Comparison of ENCODE assay signal across 15 cellular contexts in the genomic region with DNA sequence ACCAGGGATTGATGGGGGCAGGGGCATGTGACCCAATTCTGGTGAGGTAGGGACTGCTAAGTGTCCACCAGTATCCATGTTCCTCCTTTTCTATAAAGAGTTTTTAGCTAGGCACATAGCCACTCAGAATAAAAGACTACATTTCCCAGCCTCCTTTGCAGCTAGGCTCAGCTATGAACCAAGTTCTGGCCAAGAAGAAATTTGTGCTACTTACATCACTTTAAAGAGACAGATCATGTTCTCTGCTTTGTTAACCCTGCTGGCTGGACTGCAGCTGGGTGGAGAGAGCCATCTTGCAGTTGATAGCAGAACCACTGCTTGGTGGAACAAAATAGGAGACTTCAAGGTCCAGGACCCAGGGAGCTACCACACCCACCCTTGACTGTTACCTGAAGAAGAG. TPM values are rescaled to one million over a fixed set of nuclear protein-coding genes. Genes with fewer than 3 reads are reported as not detected.
A peak's percentile ranks its signal among the peaks of the same experiment; 100 is the strongest.
DNase-seq lines count a peak whose midpoint lies in the region; ATAC-seq lines count a peak whose summit lies in the region.
"Had no signal": no experiment of that assay in that cellular context is flagged by ENCODE, and none has a peak within 500 bp of the region (broad histone marks: within the 10 kb centered on the region; RNA-seq: fewer than 3 reads in every experiment).

No MANE protein-coding gene starts in this region.

- no peak overlapping the region for H2BK5ac ChIP-seq in mesendoderm (ENCODE audit: low read length)

- no peak overlapping the region for H3K18ac ChIP-seq in mesendoderm (ENCODE audit: low read length)

- in situ Hi-C loops in KBM-7 (cut with MboI; ENCODE audit: low pct_unique_long_range_greater_than_20kb, low sequenced_read_pairs), result no loop called here

- no peak for ATAC-seq in left lobe of liver

- H3K9ac ChIP-seq in mesendoderm (ENCODE audit: low read length), result no peak overlapping the region
- H3K9ac ChIP-seq: KMS-11 had no signal

- no peak overlapping the region for H2BK120ac ChIP-seq in mesendoderm (ENCODE audit: low read depth, low read length)

- DNase-seq in NOMO-1 treated with DMSO at 0.1 percent for 48 hours (lab: John Stamatoyannopoulos, UW; ENCODE audit: unreplicated experiment) (peak; percentile 11), NOMO-1 treated with dmso at 0.1 percent for 144 hours (lab: John Stamatoyannopoulos, UW; ENCODE audit: unreplicated experiment) (no peak), Kasumi-1 (lab: John Stamatoyannopoulos, UW) (peak; percentile 13 to 27), amniotic epithelial cell (ENCODE audit: low read depth) (peak; percentile 45), mesendoderm (peak; percentile 39), mucosa of gallbladder (ENCODE audit: low spot score) (no peak), left lobe of liver (ENCODE audit: low spot score) (no peak), KBM-7 (no peak)
- DNase-seq: activated naive CD4-positive, alpha-beta T cell treated with anti-CD3 and anti-CD28 coated beads for 36 hours; head of caudate nucleus; stimulated activated CD4-positive, alpha-beta T cell treated with anti-CD3 and anti-CD28 coated beads, Interleukin-2, amount 100 ng/mL, for 24 hours had no signal

- H2BK15ac ChIP-seq in mesendoderm (replicated peaks; ENCODE audit: low read depth), result no peak overlapping the region

- no peaks in the 10 kb centered on the region for H3K79me1 ChIP-seq in mesendoderm (ENCODE audit: low read length)

- H3K23ac ChIP-seq in mesendoderm (ENCODE audit: low read length), result no peak overlapping the region

- no peak overlapping the region for H3K4me3 ChIP-seq in mesendoderm (ENCODE audit: low read length)
- H3K4me3 ChIP-seq: cardiac muscle cell had no signal

- peaks cover 9% of the 10 kb centered on the region for H3K4me1 ChIP-seq in mesendoderm (ENCODE audit: control insufficient read depth, low read depth, low read length)

- H4K8ac ChIP-seq in mesendoderm (ENCODE audit: low read depth, low read length), result no peak overlapping the region

- H3K79me2 ChIP-seq in mesendoderm (ENCODE audit: control insufficient read depth, insufficient read depth, low read length), result no peaks in the 10 kb centered on the region

- H3K4ac ChIP-seq in mesendoderm (ENCODE audit: low read depth, low read length), result no peak overlapping the region

- H3K4me2 ChIP-seq in mesendoderm (ENCODE audit: low read length), result no peak overlapping the region
- H3K4me2 ChIP-seq: KMS-11 had no signal

- no peak overlapping the region for H2AK5ac ChIP-seq in mesendoderm (ENCODE audit: low read length)

- H3K27ac ChIP-seq in mesendoderm (ENCODE audit: low read depth, low read length), result no peak overlapping the region
- H3K27ac ChIP-seq: cardiac muscle cell, KMS-11 had no signal

- no peak overlapping the region for H4K5ac ChIP-seq in mesendoderm (ENCODE audit: low read length)

- H3K36me3 ChIP-seq in mesendoderm (ENCODE audit: control insufficient read depth, insufficient read depth, low read length), result no peaks in the 10 kb centered on the region
- H3K36me3 ChIP-seq: cardiac muscle cell had no signal

- H3K27me3 ChIP-seq in mesendoderm (ENCODE audit: insufficient read depth, low read length, poor library complexity), result no peaks in the 10 kb centered on the region
- H3K27me3 ChIP-seq: cardiac muscle cell had no signal

- H3K56ac ChIP-seq in mesendoderm (ENCODE audit: low read length), result no peak overlapping the region

RNA-seq across cellular contexts. Expression of gene CCM2L, which starts 5.3 kb away (rescaled TPM):
- polyA plus RNA-seq in mesendoderm (2013, experiment 1 of 2), result 1.4 TPM
- polyA plus RNA-seq in mesendoderm (2013, experiment 2 of 2), result 1.3 TPM
- total RNA-seq in mucosa of gallbladder (5.6 TPM), left lobe of liver (1.5 TPM)
- total RNA-seq: activated naive CD4-positive, alpha-beta T cell treated with anti-CD3 and anti-CD28 coated beads for 36 hours; T-helper 2 cell treated with Interferon-gamma antibody and Interleukin-4, amounts not matched to agents 100 ng/mL and 5 ng/mL, for 36 hours had no signal
- polyA plus RNA-seq: AG04450 had no signal

RNA-seq across cellular contexts. Expression of gene XKR7, which starts 37.0 kb away (rescaled TPM):
- 0.67 TPM for polyA plus RNA-seq in mesendoderm (2013, experiment 1 of 2)
- polyA plus RNA-seq in mesendoderm (2013, experiment 2 of 2), result 0.62 TPM
- not detected for total RNA-seq in mucosa of gallbladder
- total RNA-seq in left lobe of liver, result not detected
- polyA plus RNA-seq: AG04450, cardiac muscle cell had no signal

RNA-seq across cellular contexts. Expression of gene HCK, which starts 47.1 kb away (rescaled TPM):
- polyA plus RNA-seq in mesendoderm (2013, experiment 1 of 2), result 0.07 TPM
- 0.15 TPM for polyA plus RNA-seq in mesendoderm (2013, experiment 2 of 2)
- total RNA-seq in mucosa of gallbladder (11.7 TPM), left lobe of liver (3.7 TPM)
- total RNA-seq: activated naive CD4-positive, alpha-beta T cell treated with anti-CD3 and anti-CD28 coated beads for 36 hours; cardiac muscle cell; T-helper 2 cell treated with Interferon-gamma antibody and Interleukin-4, amounts not matched to agents 100 ng/mL and 5 ng/mL, for 36 hours had no signal
- polyA plus RNA-seq: AG04450, cardiac muscle cell had no signal

RNA-seq across cellular contexts. Expression of gene PDRG1, which starts 53.1 kb away (rescaled TPM):
- 14.3 TPM for polyA plus RNA-seq in mesendoderm (2013, experiment 1 of 2)
- polyA plus RNA-seq in mesendoderm (2013, experiment 2 of 2), result 14.0 TPM
- total RNA-seq in mucosa of gallbladder (12.1 TPM), left lobe of liver (5.1 TPM)

Comparison
In these comparisons a context has a peak if more than half of its experiments do, and no peak if none do; other contexts are left out.
1. DNase-seq: peak in NOMO-1 treated with DMSO at 0.1 percent for 48 hours (single experiment), Kasumi-1 (2 of 2), amniotic epithelial cell (single experiment) and mesendoderm (single experiment); none in NOMO-1 treated with dmso at 0.1 percent for 144 hours (single experiment), mucosa of gallbladder (single experiment), left lobe of liver (single experiment) and KBM-7 (single experiment).